Comparison of ENCODE assay signal across 32 cellular contexts in genomic region chr17:13099906-13100305, GRCh38.
"Had no signal": no experiment of that assay in that cellular context is flagged by ENCODE, and none has a peak within 500 bp of the region (broad histone marks: within the 10 kb centered on the region; RNA-seq: fewer than 3 reads in every experiment).

No MANE protein-coding gene starts in this region.

- H3K4me3 Mint-ChIP-seq: activated B cell treated with CpG ODN at 0.5 μM for 24 hours; activated CD4-positive, alpha-beta memory T cell treated with anti-CD3 and anti-CD28 coated beads for 36 hours; activated CD8-positive, alpha-beta memory T cell treated with anti-CD3 and anti-CD28 coated beads, Interleukin-2, amount 10 ng/mL, durations not matched to agents 7 days and 5 days; activated naive CD8-positive, alpha-beta T cell treated with anti-CD3 and anti-CD28 coated beads for 36 hours; activated T-cell treated with anti-CD3 and anti-CD28 coated beads, Interleukin-2, amount 50 U/mL, for 72 hours; activated T-helper 17 cell treated with anti-CD3 and anti-CD28 coated beads, Interleukin-2, amount 50 U/mL, for 72 hours; central memory CD8-positive, alpha-beta T cell had no signal

- H3K36me3 ChIP-seq: cardiac muscle cell had no signal

- H3K27ac Mint-ChIP-seq: activated B cell treated with CpG ODN at 0.5 μM for 24 hours; activated CD4-positive, alpha-beta memory T cell treated with anti-CD3 and anti-CD28 coated beads for 36 hours; activated CD8-positive, alpha-beta memory T cell treated with anti-CD3 and anti-CD28 coated beads, Interleukin-2, amount 10 ng/mL, durations not matched to agents 7 days and 5 days; activated naive CD8-positive, alpha-beta T cell treated with anti-CD3 and anti-CD28 coated beads for 36 hours; activated T-cell treated with anti-CD3 and anti-CD28 coated beads, Interleukin-2, amount 50 U/mL, for 72 hours; activated T-helper 17 cell treated with anti-CD3 and anti-CD28 coated beads, Interleukin-2, amount 50 U/mL, for 72 hours had no signal

- H3K9me3 Mint-ChIP-seq: activated T-helper 17 cell treated with anti-CD3 and anti-CD28 coated beads, Interleukin-2, amount 50 U/mL, for 72 hours had no signal

- DNase-seq: activated B cell treated with CpG ODN at 0.5 μM for 24 hours; activated CD4-positive, alpha-beta memory T cell treated with anti-CD3 and anti-CD28 coated beads for 36 hours; activated CD4-positive, alpha-beta T cell treated with anti-CD3 and anti-CD28 coated beads for 4 hours; activated CD4-positive, alpha-beta T cell treated with anti-CD3 and anti-CD28 coated beads, Interleukin-2, amount 50 U/mL, for 1 hour; activated CD4-positive, CD25-positive, alpha-beta regulatory T cell treated with anti-CD3 and anti-CD28 coated beads, Interleukin-2, amount 50 U/mL, for 72 hours; activated CD8-positive, alpha-beta memory T cell treated with anti-CD3 and anti-CD28 coated beads, Interleukin-2, amount 10 ng/mL, durations not matched to agents 7 days and 5 days; activated CD8-positive, alpha-beta memory T cell treated with anti-CD3 and anti-CD28 coated beads, Interleukin-2, amount 50 U/mL, for 48 hours; activated effector memory CD4-positive, alpha-beta T cell treated with anti-CD3 and anti-CD28 coated beads, Interleukin-2, amount 50 U/mL, for 16 hours; activated naive CD4-positive, alpha-beta T cell; activated naive CD4-positive, alpha-beta T cell treated with anti-CD3 and anti-CD28 coated beads, Interleukin-2, amount 50 U/mL, for 16 hours; activated naive CD8-positive, alpha-beta T cell treated with anti-CD3 and anti-CD28 coated beads for 36 hours; activated T-cell treated with anti-CD3 and anti-CD28 coated beads, Interleukin-2, amount 50 U/mL, for 72 hours; amniotic stem cell; aorta; NCI-H1092 treated with DMSO at 0.1 percent for 48 hours; NCI-H1417; NCI-H146; NCI-H187; NCI-H2081; NCI-H345; NCI-H524 treated with DMSO at 0.1 percent for 48 hours; PC-3; Right ventricle myocardium superior; SW 1271; T-helper 1 cell; T-helper 2 cell; T-helper 9 cell had no signal

- H3K4me1 Mint-ChIP-seq: activated B cell treated with CpG ODN at 0.5 μM for 24 hours; activated CD8-positive, alpha-beta memory T cell treated with anti-CD3 and anti-CD28 coated beads, Interleukin-2, amount 10 ng/mL, durations not matched to agents 7 days and 5 days; activated naive CD8-positive, alpha-beta T cell treated with anti-CD3 and anti-CD28 coated beads for 36 hours; activated T-helper 17 cell treated with anti-CD3 and anti-CD28 coated beads, Interleukin-2, amount 50 U/mL, for 72 hours; central memory CD8-positive, alpha-beta T cell had no signal

- H3K4me3 ChIP-seq: cardiac muscle cell had no signal

- FAIRE-seq: colon had no signal

- H3K36me3 Mint-ChIP-seq: activated CD4-positive, alpha-beta memory T cell treated with anti-CD3 and anti-CD28 coated beads for 36 hours; activated CD8-positive, alpha-beta memory T cell treated with anti-CD3 and anti-CD28 coated beads, Interleukin-2, amount 10 ng/mL, durations not matched to agents 7 days and 5 days; activated naive CD8-positive, alpha-beta T cell treated with anti-CD3 and anti-CD28 coated beads for 36 hours had no signal

- H3K27me3 ChIP-seq: cardiac muscle cell had no signal

- H3K27ac ChIP-seq: cardiac muscle cell, VCaP had no signal

- ATAC-seq: activated CD8-positive, alpha-beta memory T cell treated with anti-CD3 and anti-CD28 coated beads, Interleukin-2, amount 10 ng/mL, durations not matched to agents 7 days and 5 days; activated T-cell treated with anti-CD3 and anti-CD28 coated beads, Interleukin-2, amount 50 U/mL, for 72 hours; activated T-helper 17 cell treated with anti-CD3 and anti-CD28 coated beads, Interleukin-2, amount 50 U/mL, for 72 hours; PC-3 had no signal

- H3K27me3 Mint-ChIP-seq: activated B cell treated with CpG ODN at 0.5 μM for 24 hours; activated CD4-positive, alpha-beta memory T cell treated with anti-CD3 and anti-CD28 coated beads for 36 hours; activated CD8-positive, alpha-beta memory T cell treated with anti-CD3 and anti-CD28 coated beads, Interleukin-2, amount 10 ng/mL, durations not matched to agents 7 days and 5 days; central memory CD8-positive, alpha-beta T cell had no signal
